In genomic region chr1:20483833-20484525, GRCh38 we compare ENCODE assay signal across 8 cellular contexts. TPM values are rescaled to one million over a fixed set of nuclear protein-coding genes. Genes with fewer than 3 reads are reported as not detected.
DNase-seq lines count a peak whose midpoint lies in the region; ATAC-seq and TF ChIP-seq lines count a peak whose summit lies in the region.

No MANE protein-coding gene starts in this region.

- H3K27me3 ChIP-seq in H7 (ENCODE audit: control insufficient read depth, insufficient read depth, low read length) (peaks cover 74% of the 10 kb centered on the region), adrenal gland (no peaks in the 10 kb centered on the region)

- peak in 1 of 2 donors; percentile 38 for TF ChIP-seq POLR2A in adrenal gland (IDR thresholded peaks at IDR 0.05)

- peak; percentile 5 for ATAC-seq in sciatic nerve

- intact Hi-C loops in adrenal gland (cut with DNase I) (no loop called here), sciatic nerve (cut with DNase I) (loop anchor here (10.0 kb wide), 1 partner anchor 109 kb away; no protein-coding TSS in a partner anchor)

- H3K36me3 ChIP-seq in H7 (replicated peaks; ENCODE audit: control insufficient read depth, insufficient read depth, low read length) (no peaks in the 10 kb centered on the region), adrenal gland (replicated peaks in 1 of 2) (no peaks in the 10 kb centered on the region)

- in situ Hi-C loops in ACHN (cut with HindIII; ENCODE audit: low pct_ligation_motif_present, low pct_unique_long_range_greater_than_20kb, low sequenced_read_pairs): no loop called here

- H3K27ac ChIP-seq in adrenal gland: peak overlapping the region in 4 of 5 donors; percentile 56 to 79 (median 68)

- peak; percentile 32 for DNase-seq in ACHN
- DNase-seq in H7: peak; percentile 86
- peak in 6 of 7 donors; percentile 35 to 51 (median 42) for DNase-seq in adrenal gland
- no peak for DNase-seq in sciatic nerve (ENCODE audit: low spot score)
- no peak for DNase-seq in HuH-7 (ENCODE audit: low spot score)
- no peak for DNase-seq in mesenteric fat pad (ENCODE audit: low spot score)
- DNase-seq in glomerular visceral epithelial cell (ENCODE audit: extremely low spot score): no peak

- H3K4me3 ChIP-seq in H7 (ENCODE audit: insufficient read depth, low read depth, low read length) (peak overlapping the region; percentile 85), adrenal gland (peak overlapping the region; percentile 17 to 89 (median 64)), iPS-11a (ENCODE audit: low read depth, low read length) (peak overlapping the region; percentile 36)

- H3K9me3 ChIP-seq in adrenal gland (replicated peaks in 1 of 3): no peaks in the 10 kb centered on the region

- peaks cover 13 to 14% of the 10 kb centered on the region in 2 donors for H3K4me1 ChIP-seq in adrenal gland (replicated peaks in 1 of 2)

- TF ChIP-seq CTCF in adrenal gland (IDR thresholded peaks at IDR 0.05): no peak

- WGBS in adrenal gland, 4 donors: 1 to 4% (median 3%) methylated on average over 28 to 59 of the region's 59 CpGs

RNA-seq across cellular contexts. Expression of gene CAMK2N1, which starts 2.0 kb away (rescaled TPM):
- total RNA-seq in H7 (2014; rRNA removed; shearing (Covaris generic)): 0.92 and 1.5 TPM in 2 replicates
- total RNA-seq in adrenal gland (10 to 100 TPM; 13.0 to 68.7 (median 38.0) TPM), sciatic nerve (8.2 TPM), mesenteric fat pad (13.6 TPM)
- 10 to 100 TPM; 25.6 to 36.1 (median 33.9) TPM for polyA plus RNA-seq in adrenal gland

RNA-seq across cellular contexts. Expression of gene MUL1, which starts 24.0 kb away (rescaled TPM):
- 30.8 and 32.6 TPM in 2 replicates for total RNA-seq in H7 (2014; rRNA removed; shearing (Covaris generic))
- total RNA-seq in adrenal gland (10 to 100 TPM; 27.9 to 48.0 (median 39.3) TPM), sciatic nerve (20.6 TPM), mesenteric fat pad (26.8 TPM)
- 10 to 100 TPM in 1 of 3 donors, 1 to 10 TPM in 2; 3.7 to 21.3 (median 5.3) TPM for polyA plus RNA-seq in adrenal gland

Comparison
In these comparisons a context has a peak if more than half of its experiments do, and no peak if none do; other contexts are left out.
1. DNase-seq: peak in ACHN (single experiment), H7 (single experiment) and adrenal gland (6 of 7); none in sciatic nerve (single experiment), HuH-7 (single experiment), mesenteric fat pad (single experiment) and glomerular visceral epithelial cell (single experiment).
2. Peak in every context shown above with its lines, with median percentiles within 50 percentile points of each other: H3K4me3 ChIP-seq.